ENCODE assay signal across 10 cellular contexts in genomic region chr14:38065101-38065762, GRCh38.
DNase-seq lines count a peak whose midpoint lies in the region; ATAC-seq and TF ChIP-seq lines count a peak whose summit lies in the region.
"Had no signal": no experiment of that assay in that cellular context is flagged by ENCODE, and none has a peak within 500 bp of the region (broad histone marks: within the 10 kb centered on the region; RNA-seq: fewer than 3 reads in every experiment).

No MANE protein-coding gene starts in this region.

- WGBS in right lobe of liver (ENCODE audit: insufficient coverage, low coverage, low lambda C conversion rate, missing lambda C conversion rate): 58% methylated on average over 6 of the region's 6 CpGs

- peak; percentile 93 for ATAC-seq in activated CD8-positive, alpha-beta memory T cell treated with anti-CD3 and anti-CD28 coated beads, Interleukin-2, amount 10 ng/mL, durations not matched to agents 7 days and 5 days
- peak in 3 of 4 donors; percentile 28 to 67 (median 36) for ATAC-seq in right lobe of liver
- ATAC-seq in upper lobe of right lung: peak; percentile 59

- H3K4me3 ChIP-seq in right lobe of liver (no peak overlapping the region), upper lobe of right lung (no peak overlapping the region)
- H3K4me3 ChIP-seq: left ventricle myocardium inferior had no signal

- H3K4me1 Mint-ChIP-seq in activated CD8-positive, alpha-beta memory T cell treated with anti-CD3 and anti-CD28 coated beads, Interleukin-2, amount 10 ng/mL, durations not matched to agents 7 days and 5 days: peaks cover 20% of the 10 kb centered on the region

- H3K27me3 Mint-ChIP-seq in activated CD8-positive, alpha-beta memory T cell treated with anti-CD3 and anti-CD28 coated beads, Interleukin-2, amount 10 ng/mL, durations not matched to agents 7 days and 5 days: no peaks in the 10 kb centered on the region

- CTCF ChIA-PET in activated CD8-positive, alpha-beta memory T cell treated with anti-CD3 and anti-CD28 coated beads, Interleukin-2, amount 10 ng/mL, durations not matched to agents 7 days and 5 days (lab: Charles Lee): interaction anchor here (1.9 kb wide), 1 partner anchor 13 kb away, joined by 6 read pairs; no protein-coding TSS in a partner anchor

- intact Hi-C loops in right lobe of liver (cut with DNase I): no loop called here
- intact Hi-C loops in upper lobe of right lung (cut with DNase I): no loop called here

- H3K36me3 Mint-ChIP-seq in activated CD8-positive, alpha-beta memory T cell treated with anti-CD3 and anti-CD28 coated beads, Interleukin-2, amount 10 ng/mL, durations not matched to agents 7 days and 5 days: peaks cover 7% of the 10 kb centered on the region

- DNase-seq in stimulated activated CD4-positive, alpha-beta T cell treated with anti-CD3 and anti-CD28 coated beads, Interleukin-12 subunit alpha, Interleukin-12 subunit beta, amount 100 ng/mL, for 24 hours (ENCODE audit: low read depth in 2 of 2): peak; percentile 22 to 31
- DNase-seq in stimulated activated CD4-positive, alpha-beta T cell treated with anti-CD3 and anti-CD28 coated beads, Interleukin-12 subunit alpha, Interleukin-12 subunit beta, amount 100 ng/mL, for 4 hours: no peak
- DNase-seq in activated CD8-positive, alpha-beta memory T cell treated with anti-CD3 and anti-CD28 coated beads, Interleukin-2, amount 10 ng/mL, durations not matched to agents 7 days and 5 days: peak; percentile 76
- no peak for DNase-seq in right lobe of liver
- no peak for DNase-seq in upper lobe of right lung
- DNase-seq in D341Med (ENCODE audit: low spot score): no peak
- no peak for DNase-seq in DMS53 treated with DMSO at 0.1 percent for 48 hours (lab: John Stamatoyannopoulos, UW; ENCODE audit: unreplicated experiment)
- no peak for DNase-seq in NOMO-1 (lab: John Stamatoyannopoulos, UW; ENCODE audit: unreplicated experiment in 2 of 2)
- DNase-seq: left ventricle myocardium inferior, NCI-H2171 treated with DMSO at 0.1 percent for 48 hours had no signal

- no peaks in the 10 kb centered on the region for H3K27me3 ChIP-seq in right lobe of liver
- H3K27me3 ChIP-seq in upper lobe of right lung: no peaks in the 10 kb centered on the region

- H3K36me3 ChIP-seq in right lobe of liver: no peaks in the 10 kb centered on the region
- H3K36me3 ChIP-seq in upper lobe of right lung: no peaks in the 10 kb centered on the region
- H3K36me3 ChIP-seq: left ventricle myocardium inferior had no signal

- no peak for TF ChIP-seq CTCF in right lobe of liver (IDR thresholded peaks at IDR 0.05)
- TF ChIP-seq CTCF in upper lobe of right lung (IDR thresholded peaks at IDR 0.05): no peak

- H3K9me3 ChIP-seq in right lobe of liver: no peaks in the 10 kb centered on the region
- peaks cover 6% of the 10 kb centered on the region for H3K9me3 ChIP-seq in upper lobe of right lung

- peaks cover 9% of the 10 kb centered on the region for H3K9me3 Mint-ChIP-seq in activated CD8-positive, alpha-beta memory T cell treated with anti-CD3 and anti-CD28 coated beads, Interleukin-2, amount 10 ng/mL, durations not matched to agents 7 days and 5 days (ENCODE audit: low read depth)

- peak overlapping the region; percentile 62 for H3K27ac Mint-ChIP-seq in activated CD8-positive, alpha-beta memory T cell treated with anti-CD3 and anti-CD28 coated beads, Interleukin-2, amount 10 ng/mL, durations not matched to agents 7 days and 5 days

- no peak for TF ChIP-seq POLR2A in right lobe of liver (IDR thresholded peaks at IDR 0.05)

- H3K4me1 ChIP-seq in right lobe of liver (no peaks in the 10 kb centered on the region), upper lobe of right lung (no peaks in the 10 kb centered on the region)
- H3K4me1 ChIP-seq: left ventricle myocardium inferior had no signal

- peak overlapping the region; percentile 28 for H3K4me3 Mint-ChIP-seq in activated CD8-positive, alpha-beta memory T cell treated with anti-CD3 and anti-CD28 coated beads, Interleukin-2, amount 10 ng/mL, durations not matched to agents 7 days and 5 days

- H3K27ac ChIP-seq in right lobe of liver (no peak overlapping the region), upper lobe of right lung (no peak overlapping the region)
- H3K27ac ChIP-seq: left ventricle myocardium inferior had no signal

Comparison
In these comparisons a context has a peak if more than half of its experiments do, and no peak if none do; other contexts are left out.
1. DNase-seq: peak in stimulated activated CD4-positive, alpha-beta T cell treated with anti-CD3 and anti-CD28 coated beads, Interleukin-12 subunit alpha, Interleukin-12 subunit beta, amount 100 ng/mL, for 24 hours (2 of 2) and activated CD8-positive, alpha-beta memory T cell treated with anti-CD3 and anti-CD28 coated beads, Interleukin-2, amount 10 ng/mL, durations not matched to agents 7 days and 5 days (single experiment); none in stimulated activated CD4-positive, alpha-beta T cell treated with anti-CD3 and anti-CD28 coated beads, Interleukin-12 subunit alpha, Interleukin-12 subunit beta, amount 100 ng/mL, for 4 hours (single experiment), right lobe of liver (0 of 3), upper lobe of right lung (single experiment), D341Med (single experiment), DMS53 treated with DMSO at 0.1 percent for 48 hours (single experiment) and NOMO-1 (0 of 2).
2. ATAC-seq: peak in every context shown above with its lines; median percentile 93 in activated CD8-positive, alpha-beta memory T cell treated with anti-CD3 and anti-CD28 coated beads, Interleukin-2, amount 10 ng/mL, durations not matched to agents 7 days and 5 days; 59 in upper lobe of right lung; 36 in right lobe of liver.